Comparison of ENCODE assay signal across 15 cellular contexts in genomic region chr17:56936697-56937322, GRCh38. TPM values are rescaled to one million over a fixed set of nuclear protein-coding genes. Genes with fewer than 3 reads are reported as not detected.
DNase-seq lines count a peak whose midpoint lies in the region; ATAC-seq and TF ChIP-seq lines count a peak whose summit lies in the region.
"Had no signal": no experiment of that assay in that cellular context is flagged by ENCODE, and none has a peak within 500 bp of the region (broad histone marks: within the 10 kb centered on the region; RNA-seq: fewer than 3 reads in every experiment).

No MANE protein-coding gene starts in this region.

- DNase-seq in activated CD4-positive, alpha-beta T cell treated with anti-CD3 and anti-CD28 coated beads for 36 hours = no peak
- no peak for DNase-seq in activated CD4-positive, alpha-beta T cell treated with anti-CD3 and anti-CD28 coated beads, Interleukin-2, amount 50 U/mL, for 1 hour
- DNase-seq in stimulated activated naive CD8-positive, alpha-beta T cell treated with anti-CD3 and anti-CD28 coated beads, Interleukin-15, Interleukin-2, amounts not matched to agents 100 U/mL and 50 U/mL, for 24 hours = no peak
- DNase-seq in esophagus squamous epithelium (lab: John Stamatoyannopoulos, UW) (no peak), inferior parietal cortex (ENCODE audit: extremely low spot score) (no peak), substantia nigra (lab: John Stamatoyannopoulos, UW) (no peak)
- DNase-seq: C1 segment of cervical spinal cord, H7, MG63, NCI-H1092 treated with DMSO at 0.1 percent for 48 hours, NCI-H1694 treated with DMSO at 0.1 percent for 48 hours, NCI-H446 had no signal

- H3K4me3 Mint-ChIP-seq in activated CD4-positive, alpha-beta T cell treated with anti-CD3 and anti-CD28 coated beads for 36 hours = no peak overlapping the region
- no peak overlapping the region for H3K4me3 Mint-ChIP-seq in stimulated activated naive CD8-positive, alpha-beta T cell treated with anti-CD3 and anti-CD28 coated beads, Interleukin-15, Interleukin-2, amounts not matched to agents 100 ng/mL and 50 ng/mL, for 24 hours

- H3K4me3 ChIP-seq in esophagus squamous epithelium = no peak overlapping the region
- H3K4me3 ChIP-seq: MG63 had no signal

- H3K36me3 ChIP-seq in esophagus squamous epithelium = peaks cover 4 to 81% (median 6%) of the 10 kb centered on the region in 3 donors

- intact Hi-C loops in activated CD4-positive, alpha-beta T cell treated with anti-CD3 and anti-CD28 coated beads for 36 hours (cut with DNase I, micrococcal nuclease) = no loop called here
- intact Hi-C loops in esophagus squamous epithelium (cut with DNase I) = no loop called here

- peak overlapping the region; percentile 34 for H3K27ac Mint-ChIP-seq in activated CD4-positive, alpha-beta T cell treated with anti-CD3 and anti-CD28 coated beads for 36 hours
- peak overlapping the region; percentile 74 for H3K27ac Mint-ChIP-seq in stimulated activated naive CD8-positive, alpha-beta T cell treated with anti-CD3 and anti-CD28 coated beads, Interleukin-15, Interleukin-2, amounts not matched to agents 100 ng/mL and 50 ng/mL, for 24 hours

- peaks cover 47% of the 10 kb centered on the region for H3K36me3 Mint-ChIP-seq in activated CD4-positive, alpha-beta T cell treated with anti-CD3 and anti-CD28 coated beads for 36 hours (ENCODE audit: low read depth)
- peaks cover 63% of the 10 kb centered on the region for H3K36me3 Mint-ChIP-seq in stimulated activated naive CD8-positive, alpha-beta T cell treated with anti-CD3 and anti-CD28 coated beads, Interleukin-15, Interleukin-2, amounts not matched to agents 100 ng/mL and 50 ng/mL, for 24 hours (ENCODE audit: low read depth)

- no peaks in the 10 kb centered on the region for H3K27me3 Mint-ChIP-seq in activated CD4-positive, alpha-beta T cell treated with anti-CD3 and anti-CD28 coated beads for 36 hours
- H3K27me3 Mint-ChIP-seq in stimulated activated naive CD8-positive, alpha-beta T cell treated with anti-CD3 and anti-CD28 coated beads, Interleukin-15, Interleukin-2, amounts not matched to agents 100 ng/mL and 50 ng/mL, for 24 hours = no peaks in the 10 kb centered on the region

- H3K4me1 ChIP-seq in esophagus squamous epithelium = peaks cover 7 to 28% (median 17%) of the 10 kb centered on the region in 3 donors

- ATAC-seq in activated CD4-positive, alpha-beta T cell treated with anti-CD3 and anti-CD28 coated beads for 36 hours = no peak
- no peak for ATAC-seq in stimulated activated naive CD8-positive, alpha-beta T cell treated with anti-CD3 and anti-CD28 coated beads, Interleukin-15, Interleukin-2, amounts not matched to agents 100 U/mL and 50 U/mL, for 24 hours
- ATAC-seq in GM19463 (IDR thresholded peaks at IDR 0.05; ENCODE audit: unreplicated experiment) = no peak

- TF ChIP-seq POLR2A in esophagus squamous epithelium (IDR thresholded peaks at IDR 0.05) = no peak

- H3K4me1 Mint-ChIP-seq in activated CD4-positive, alpha-beta T cell treated with anti-CD3 and anti-CD28 coated beads for 36 hours = peaks cover 17% of the 10 kb centered on the region
- peaks cover 22% of the 10 kb centered on the region for H3K4me1 Mint-ChIP-seq in stimulated activated naive CD8-positive, alpha-beta T cell treated with anti-CD3 and anti-CD28 coated beads, Interleukin-15, Interleukin-2, amounts not matched to agents 100 ng/mL and 50 ng/mL, for 24 hours (ENCODE audit: low read depth)

- H3K27me3 ChIP-seq in esophagus squamous epithelium = no peaks in the 10 kb centered on the region
- H3K27me3 ChIP-seq: MG63 had no signal

- H3K27ac ChIP-seq in esophagus squamous epithelium (peak overlapping the region; percentile 36 to 70 (median 62)), substantia nigra (ENCODE audit: low read depth, low read length, poor library complexity, severe bottlenecking) (no peak overlapping the region)
- H3K27ac ChIP-seq: KMS-11 had no signal

- H3K9me3 Mint-ChIP-seq in activated CD4-positive, alpha-beta T cell treated with anti-CD3 and anti-CD28 coated beads for 36 hours (ENCODE audit: low read depth) = no peaks in the 10 kb centered on the region
- H3K9me3 Mint-ChIP-seq in stimulated activated naive CD8-positive, alpha-beta T cell treated with anti-CD3 and anti-CD28 coated beads, Interleukin-15, Interleukin-2, amounts not matched to agents 100 ng/mL and 50 ng/mL, for 24 hours = no peaks in the 10 kb centered on the region

- CTCF ChIA-PET in activated CD4-positive, alpha-beta T cell treated with anti-CD3 and anti-CD28 coated beads for 36 hours (lab: Charles Lee) = interaction anchor here (0.6 to 1.3 kb wide), 4 partner anchors 35 to 120 kb away, joined by 3 to 4 read pairs (median 3); no protein-coding TSS in a partner anchor

- 25 to 35% methylated on average over 6 of the region's 6 CpGs for WGBS in esophagus squamous epithelium, 2 donors

- no peaks in the 10 kb centered on the region for H3K9me3 ChIP-seq in esophagus squamous epithelium

- POLR2A ChIA-PET in activated CD4-positive, alpha-beta T cell treated with anti-CD3 and anti-CD28 coated beads for 36 hours (lab: Charles Lee) = no interaction called here

- no peak for TF ChIP-seq CTCF in esophagus squamous epithelium (IDR thresholded peaks at IDR 0.05)

RNA-seq across cellular contexts. Expression of gene TRIM25, which starts 23.0 kb away (rescaled TPM):
- 100 to 1,000 TPM; 173 to 241 TPM for total RNA-seq in activated CD4-positive, alpha-beta T cell treated with anti-CD3 and anti-CD28 coated beads for 36 hours
- total RNA-seq in esophagus squamous epithelium = 10 to 100 TPM; 25.4 to 38.6 (median 34.6) TPM

RNA-seq across cellular contexts. Expression of gene COIL, which starts 24.0 kb away (rescaled TPM):
- total RNA-seq in activated CD4-positive, alpha-beta T cell treated with anti-CD3 and anti-CD28 coated beads for 36 hours = 10 to 100 TPM; 20.9 to 21.3 TPM
- 10 to 100 TPM; 10.8 to 13.2 (median 11.4) TPM for total RNA-seq in esophagus squamous epithelium

RNA-seq across cellular contexts. Expression of gene SCPEP1, which starts 41.1 kb away (rescaled TPM):
- 10 to 100 TPM in 1 of 2 experiments, 1 to 10 TPM in 1; 9.7 to 14.8 TPM for total RNA-seq in activated CD4-positive, alpha-beta T cell treated with anti-CD3 and anti-CD28 coated beads for 36 hours
- total RNA-seq in esophagus squamous epithelium = 100 to 1,000 TPM in 1 of 4 donors, 10 to 100 TPM in 3; 53.0 to 129 (median 61.5) TPM

Comparison
In these comparisons a context has a peak if more than half of its experiments do, and no peak if none do; other contexts are left out.
1. RNA of gene TRIM25, which starts 23.0 kb away (total RNA-seq): 173 to 241 TPM in activated CD4-positive, alpha-beta T cell treated with anti-CD3 and anti-CD28 coated beads for 36 hours; 25.4 to 38.6 TPM in esophagus squamous epithelium; every median in the first group is over 4 times any median in the second.